12 cellular contexts compared by ENCODE assay signal in genomic region chr19:1082928-1083816, GRCh38. TPM values are rescaled to one million over a fixed set of nuclear protein-coding genes. Genes with fewer than 3 reads are reported as not detected.
DNase-seq lines count a peak whose midpoint lies in the region; ATAC-seq, FAIRE-seq and TF ChIP-seq lines count a peak whose summit lies in the region.
"Had no signal": no experiment of that assay in that cellular context is flagged by ENCODE, and none has a peak within 500 bp of the region (broad histone marks: within the 10 kb centered on the region; RNA-seq: fewer than 3 reads in every experiment).

No MANE protein-coding gene starts in this region.

- peak overlapping the region; percentile 46 for H3K4me3 Mint-ChIP-seq in central memory CD8-positive, alpha-beta T cell
- peak overlapping the region in 4 of 10 donors; percentile 30 to 51 (median 42) for H3K4me3 Mint-ChIP-seq in naive thymus-derived CD4-positive, alpha-beta T cell
- H3K4me3 Mint-ChIP-seq: activated CD4-positive, alpha-beta memory T cell treated with anti-CD3 and anti-CD28 coated beads, Interleukin-2, amount 10 ng/mL, durations not matched to agents 7 days and 5 days had no signal

- TF ChIP-seq CTCF in A549 (IDR thresholded peaks at IDR 0.05) = no peak

- no peak for TF ChIP-seq POLR2A in A549 (IDR thresholded peaks at IDR 0.05; ENCODE audit: low read length)

- WGBS in A549 (ENCODE audit: missing lambda C conversion rate) = 93% methylated on average over 45 of the region's 59 CpGs

- no peaks in the 10 kb centered on the region for H3K27me3 ChIP-seq in naive thymus-derived CD4-positive, alpha-beta T cell (ENCODE audit: control insufficient read depth in 2 of 2, insufficient read depth in 2 of 2, low read length in 2 of 2)

- POLR2A ChIA-PET in A549 (lab: Yijun Ruan, JAX) = interaction anchor here (1.0 to 1.3 kb wide), 3 partner anchors 11 to 21 kb away, joined by 3 to 4 read pairs (median 3); partner anchors contain the start of genes GPX4 and POLR2E
- POLR2A ChIA-PET in naive thymus-derived CD4-positive, alpha-beta T cell (lab: Charles Lee) = interaction anchor here (0.8 to 38.6 kb wide), 8 partner anchors 7 to 319 kb away, joined by 3 to 2022 read pairs (median 74); partner anchors contain the start of genes ABCA7, ARHGAP45, CNN2 and GPX4

- H3K9me3 Mint-ChIP-seq in central memory CD8-positive, alpha-beta T cell = no peaks in the 10 kb centered on the region
- H3K9me3 Mint-ChIP-seq in naive thymus-derived CD4-positive, alpha-beta T cell = peaks cover 0 to 16% (median 0%) of the 10 kb centered on the region in 11 donors
- H3K9me3 Mint-ChIP-seq: activated CD4-positive, alpha-beta memory T cell treated with anti-CD3 and anti-CD28 coated beads, Interleukin-2, amount 10 ng/mL, durations not matched to agents 7 days and 5 days had no signal

- peaks cover 34% of the 10 kb centered on the region for H3K4me1 Mint-ChIP-seq in central memory CD8-positive, alpha-beta T cell
- peaks cover 25 to 68% (median 49%) of the 10 kb centered on the region in 7 donors for H3K4me1 Mint-ChIP-seq in naive thymus-derived CD4-positive, alpha-beta T cell

- peaks cover 95% of the 10 kb centered on the region for H3K36me3 Mint-ChIP-seq in central memory CD8-positive, alpha-beta T cell (ENCODE audit: insufficient read depth)
- peaks cover 5 to 41% (median 13%) of the 10 kb centered on the region in 5 donors for H3K36me3 Mint-ChIP-seq in naive thymus-derived CD4-positive, alpha-beta T cell

- H3K27ac Mint-ChIP-seq in central memory CD8-positive, alpha-beta T cell (ENCODE audit: low read depth) = peak overlapping the region; percentile 78
- H3K27ac Mint-ChIP-seq in naive thymus-derived CD4-positive, alpha-beta T cell = peak overlapping the region in 8 of 9 donors; percentile 12 to 86 (median 46)

- peaks cover 3% of the 10 kb centered on the region; the same call in 1 of the 2 replicates for H3K36me3 ChIP-seq in ES-I3 (ENCODE audit: insufficient read depth, low read length)
- peaks cover 37 to 77% (median 42%) of the 10 kb centered on the region in 3 experiments for H3K36me3 ChIP-seq in naive thymus-derived CD4-positive, alpha-beta T cell (ENCODE audit: control insufficient read depth in 2 of 3, insufficient read depth in 3 of 3, low read length in 3 of 3)
- H3K36me3 ChIP-seq: thoracic aorta had no signal

- no peak for TF ChIP-seq EP300 in A549 (IDR thresholded peaks at IDR 0.05)

- no peak for DNase-seq in A549 (ENCODE audit: low read depth in 1 of 2, low spot score in 1 of 2)
- DNase-seq in central memory CD8-positive, alpha-beta T cell (ENCODE audit: low spot score in 2 of 2) = no peak
- no peak for DNase-seq in naive thymus-derived CD4-positive, alpha-beta T cell
- no peak for DNase-seq in HT-29 (ENCODE audit: low spot score)
- DNase-seq in NCI-H526 treated with DMSO at 0.1 percent for 48 hours (lab: John Stamatoyannopoulos, UW) = no peak
- DNase-seq: NCI-H1092 had no signal

- peaks cover 6% of the 10 kb centered on the region; the same call in 1 of the 3 replicates for H3K4me1 ChIP-seq in A549
- H3K4me1 ChIP-seq in ES-I3 (ENCODE audit: insufficient read depth, low read length) = no peaks in the 10 kb centered on the region
- peaks cover 45 to 52% of the 10 kb centered on the region in 2 donors for H3K4me1 ChIP-seq in naive thymus-derived CD4-positive, alpha-beta T cell (ENCODE audit: control insufficient read depth in 2 of 2, insufficient read depth in 2 of 2, low read length in 2 of 2)

- intact Hi-C loops in naive thymus-derived CD4-positive, alpha-beta T cell (cut with micrococcal nuclease) = loop anchor here in 1 of 2 donors (1.0 kb wide), 1 partner anchor 16 kb away; the partner anchor contains the start of gene ARHGAP45

- no peaks in the 10 kb centered on the region for H3K9me3 ChIP-seq in A549
- no peaks in the 10 kb centered on the region for H3K9me3 ChIP-seq in ES-I3 (ENCODE audit: control insufficient read depth, insufficient read depth, low read length)
- H3K9me3 ChIP-seq in naive thymus-derived CD4-positive, alpha-beta T cell (ENCODE audit: control insufficient read depth in 2 of 3, low read length in 3 of 3) = no peaks in the 10 kb centered on the region
- H3K9me3 ChIP-seq: HAP-1, thoracic aorta had no signal

- no peaks in the 10 kb centered on the region for H3K27me3 Mint-ChIP-seq in central memory CD8-positive, alpha-beta T cell
- no peaks in the 10 kb centered on the region for H3K27me3 Mint-ChIP-seq in naive thymus-derived CD4-positive, alpha-beta T cell
- H3K27me3 Mint-ChIP-seq: activated CD4-positive, alpha-beta memory T cell treated with anti-CD3 and anti-CD28 coated beads, Interleukin-2, amount 10 ng/mL, durations not matched to agents 7 days and 5 days had no signal

- TF ChIP-seq RAD21 in A549 (conservative IDR thresholded peaks at IDR 0.05 in 1 of 2, IDR thresholded peaks at IDR 0.05 in 1 of 2) = no peak

- peak overlapping the region; percentile 63 for H3K4me2 ChIP-seq in A549

- CTCF ChIA-PET in A549 (lab: Yijun Ruan, JAX) = interaction anchor here (0.8 to 1.1 kb wide), 2 partner anchors 17 to 161 kb away, joined by 3 read pairs; no protein-coding TSS in a partner anchor
- CTCF ChIA-PET in naive thymus-derived CD4-positive, alpha-beta T cell (lab: Charles Lee) = interaction anchor here (1.0 to 1.3 kb wide), 2 partner anchors 52 to 53 kb away, joined by 3 read pairs; no protein-coding TSS in a partner anchor

- H3K27ac ChIP-seq in A549 = peak overlapping the region in 1 of 2 experiments; percentile 81; a peak in 3 of 6 replicates
- peak overlapping the region; percentile 65 for H3K27ac ChIP-seq in naive thymus-derived CD4-positive, alpha-beta T cell (ENCODE audit: low read depth, low read length)
- H3K27ac ChIP-seq: thoracic aorta had no signal

- H3K9ac ChIP-seq in ES-I3 (ENCODE audit: low read depth, low read length) = peak overlapping the region; percentile 76; the same call in 1 of the 2 replicates

- FAIRE-seq in A549 (lab: Jason Lieb, UNC) = no peak

- ATAC-seq in A549 = no peak
- no peak for ATAC-seq in central memory CD8-positive, alpha-beta T cell (replicated peaks; ENCODE audit: extremely low read depth, poor library complexity, severe bottlenecking)
- ATAC-seq in naive thymus-derived CD4-positive, alpha-beta T cell = no peak
- no peak for ATAC-seq in HG02642 (IDR thresholded peaks at IDR 0.05; ENCODE audit: poor library complexity, unreplicated experiment)
- ATAC-seq in GM21576 (IDR thresholded peaks at IDR 0.05; ENCODE audit: unreplicated experiment) = no peak

- peak overlapping the region; percentile 35; the same call in 2 of the 3 replicates for H3K4me3 ChIP-seq in A549
- no peak overlapping the region for H3K4me3 ChIP-seq in naive thymus-derived CD4-positive, alpha-beta T cell (ENCODE audit: low read length)
- H3K4me3 ChIP-seq: thoracic aorta had no signal

RNA-seq across cellular contexts. Expression of gene POLR2E, which starts 12.0 kb away (rescaled TPM):
- 81.0 and 99.6 TPM in 2 replicates for polyA plus RNA-seq in A549 (2011; rRNA removed)
- 346 and 402 TPM in 2 replicates for polyA plus RNA-seq in A549 (2012; cell fraction: cytosol; rRNA removed)
- polyA plus RNA-seq in A549 (2012; cell fraction: nucleus; rRNA removed) = 288 and 337 TPM in 2 replicates
- polyA plus RNA-seq in A549 (2017; fragmentation: RNase III; extraction: RNeasy Plus Mini Kit Qiagen cat#74134 plus additional on column Dnase treatment) = 170 to 181 TPM (median 172 TPM) in 3 replicates
- 102 and 159 TPM in 2 replicates for polyA minus RNA-seq in A549 (2011; rRNA and poly(A)+ RNA removed)
- total RNA-seq in naive thymus-derived CD4-positive, alpha-beta T cell = 100 to 1,000 TPM in 1 of 5 experiments, 10 to 100 TPM in 4; 75.3 to 157 (median 82.1) TPM
- 100 to 1,000 TPM; 136 to 179 TPM for polyA plus RNA-seq in naive thymus-derived CD4-positive, alpha-beta T cell
- total RNA-seq in HT-29 (2014; rRNA removed; shearing (Covaris generic)) = 394 and 395 TPM in 2 replicates

RNA-seq across cellular contexts. Expression of gene ARHGAP45, which starts 16.2 kb away (rescaled TPM):
- polyA plus RNA-seq in A549 (2011; rRNA removed) (0.48 and 1.2 TPM in 2 replicates), A549 (2017; fragmentation: RNase III; extraction: RNeasy Plus Mini Kit Qiagen cat#74134 plus additional on column Dnase treatment) (1.5 to 1.9 TPM (median 1.8 TPM) in 3 replicates)
- 2.1 and 2.6 TPM in 2 replicates for polyA plus RNA-seq in A549 (2012; cell fraction: cytosol; rRNA removed)
- 7.8 and 8.6 TPM in 2 replicates for polyA plus RNA-seq in A549 (2012; cell fraction: nucleus; rRNA removed)
- polyA minus RNA-seq in A549 (2011; rRNA and poly(A)+ RNA removed) = 0.58 and 0.88 TPM in 2 replicates
- total RNA-seq in naive thymus-derived CD4-positive, alpha-beta T cell = 1,000 to 10,000 TPM in 1 of 5 experiments, 100 to 1,000 TPM in 4; 467 to 1,030 (median 779) TPM
- 100 to 1,000 TPM; 305 to 880 TPM for polyA plus RNA-seq in naive thymus-derived CD4-positive, alpha-beta T cell
- total RNA-seq in HT-29 (2014; rRNA removed; shearing (Covaris generic)) = 93.3 and 102 TPM in 2 replicates

RNA-seq across cellular contexts. Expression of gene GPX4, which starts 20.6 kb away (rescaled TPM):
- polyA plus RNA-seq in A549 (2011; rRNA removed) (223 and 248 TPM in 2 replicates), A549 (2017; fragmentation: RNase III; extraction: RNeasy Plus Mini Kit Qiagen cat#74134 plus additional on column Dnase treatment) (370 to 402 TPM (median 394 TPM) in 3 replicates)
- 768 and 819 TPM in 2 replicates for polyA plus RNA-seq in A549 (2012; cell fraction: cytosol; rRNA removed)
- 378 and 395 TPM in 2 replicates for polyA plus RNA-seq in A549 (2012; cell fraction: nucleus; rRNA removed)
- polyA minus RNA-seq in A549 (2011; rRNA and poly(A)+ RNA removed) = 180 and 195 TPM in 2 replicates
- 100 to 1,000 TPM; 122 to 235 (median 194) TPM for total RNA-seq in naive thymus-derived CD4-positive, alpha-beta T cell
- 100 to 1,000 TPM; 417 to 522 TPM for polyA plus RNA-seq in naive thymus-derived CD4-positive, alpha-beta T cell
- 1,102 and 1,117 TPM in 2 replicates for total RNA-seq in HT-29 (2014; rRNA removed; shearing (Covaris generic))

RNA-seq across cellular contexts. Expression of gene ABCA7, which starts 43.3 kb away (rescaled TPM):
- 5.0 and 6.6 TPM in 2 replicates for polyA plus RNA-seq in A549 (2011; rRNA removed)
- polyA plus RNA-seq in A549 (2012; cell fraction: cytosol; rRNA removed) = 7.9 and 9.1 TPM in 2 replicates
- polyA plus RNA-seq in A549 (2012; cell fraction: nucleus; rRNA removed) = 53.4 and 59.9 TPM in 2 replicates
- polyA plus RNA-seq in A549 (2017; fragmentation: RNase III; extraction: RNeasy Plus Mini Kit Qiagen cat#74134 plus additional on column Dnase treatment) = 8.8 to 13.5 TPM (median 12.6 TPM) in 3 replicates
- 9.6 and 10.5 TPM in 2 replicates for polyA minus RNA-seq in A549 (2011; rRNA and poly(A)+ RNA removed)
- 100 to 1,000 TPM in 4 of 5 experiments, 10 to 100 TPM in 1; 57.8 to 323 (median 155) TPM for total RNA-seq in naive thymus-derived CD4-positive, alpha-beta T cell
- 10 to 100 TPM in 1 of 2 donors, 1 to 10 TPM in 1; 6.6 to 25.5 TPM for polyA plus RNA-seq in naive thymus-derived CD4-positive, alpha-beta T cell
- total RNA-seq in HT-29 (2014; rRNA removed; shearing (Covaris generic)) = 56.9 and 76.3 TPM in 2 replicates

RNA-seq across cellular contexts. Expression of gene CNN2, which starts 56.8 kb away (rescaled TPM):
- polyA plus RNA-seq in A549 (2011; rRNA removed) (31.7 and 32.2 TPM in 2 replicates), A549 (2017; fragmentation: RNase III; extraction: RNeasy Plus Mini Kit Qiagen cat#74134 plus additional on column Dnase treatment) (99.3 to 115 TPM (median 101 TPM) in 3 replicates)
- polyA plus RNA-seq in A549 (2012; cell fraction: cytosol; rRNA removed) = 102 and 104 TPM in 2 replicates
- 111 TPM in 2 replicates for polyA plus RNA-seq in A549 (2012; cell fraction: nucleus; rRNA removed)
- polyA minus RNA-seq in A549 (2011; rRNA and poly(A)+ RNA removed) = 94.3 and 125 TPM in 2 replicates
- 100 to 1,000 TPM; 234 to 440 (median 240) TPM for total RNA-seq in naive thymus-derived CD4-positive, alpha-beta T cell
- 100 to 1,000 TPM; 401 to 704 TPM for polyA plus RNA-seq in naive thymus-derived CD4-positive, alpha-beta T cell
- total RNA-seq in HT-29 (2014; rRNA removed; shearing (Covaris generic)) = 265 and 298 TPM in 2 replicates
